ENCODE assay signal across 19 cellular contexts in the genomic region with DNA sequence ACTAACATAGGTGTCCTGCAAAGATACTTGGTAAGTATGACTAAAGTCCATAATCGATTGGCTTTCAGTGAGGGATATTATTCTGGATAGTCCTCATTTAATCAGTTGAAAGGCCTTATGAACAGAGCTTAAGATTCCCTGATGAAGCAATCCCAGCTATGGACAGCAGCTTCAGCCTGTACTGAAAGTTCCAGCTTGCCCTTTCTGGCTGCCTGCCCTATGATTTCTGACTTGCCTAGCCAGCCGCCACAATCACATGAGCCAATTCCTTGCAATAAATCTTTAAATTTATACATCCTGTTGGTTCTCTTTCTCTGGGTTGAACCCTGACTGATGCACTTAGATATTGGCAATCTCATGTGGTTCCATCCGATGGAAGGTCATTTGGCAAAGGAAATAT.
"Had no signal": no experiment of that assay in that cellular context is flagged by ENCODE, and none has a peak within 500 bp of the region (broad histone marks: within the 10 kb centered on the region; RNA-seq: fewer than 3 reads in every experiment).

No MANE protein-coding gene starts in this region.

- H3K9me3 ChIP-seq: gastroesophageal sphincter, left lung, thyroid gland had no signal

- H3K27ac ChIP-seq: gastroesophageal sphincter, left lung, thyroid gland had no signal

- H3K27me3 Mint-ChIP-seq: activated CD4-positive, alpha-beta memory T cell treated with anti-CD3 and anti-CD28 coated beads for 36 hours; progenitor cell of endocrine pancreas; T-helper 17 cell had no signal

- H3K36me3 ChIP-seq: gastroesophageal sphincter, left lung, thyroid gland had no signal

- H3K4me1 Mint-ChIP-seq: mesothelial cell of epicardium, natural killer cell, T-helper 17 cell had no signal

- H3K4me3 Mint-ChIP-seq: activated CD4-positive, alpha-beta memory T cell treated with anti-CD3 and anti-CD28 coated beads for 36 hours; activated naive CD4-positive, alpha-beta T cell treated with anti-CD3 and anti-CD28 coated beads for 36 hours; brain; mesothelial cell of epicardium; natural killer cell; T-helper 17 cell had no signal

- H3K27ac Mint-ChIP-seq: activated CD4-positive, alpha-beta memory T cell treated with anti-CD3 and anti-CD28 coated beads for 36 hours; activated naive CD4-positive, alpha-beta T cell treated with anti-CD3 and anti-CD28 coated beads for 36 hours; brain; mesothelial cell of epicardium; natural killer cell; progenitor cell of endocrine pancreas; T-helper 17 cell had no signal

- H3K4me3 ChIP-seq: gastroesophageal sphincter, left lung, thyroid gland had no signal

- H3K27me3 ChIP-seq: gastroesophageal sphincter, left lung, thyroid gland had no signal

- H3K9me3 Mint-ChIP-seq: activated naive CD4-positive, alpha-beta T cell treated with anti-CD3 and anti-CD28 coated beads for 36 hours; brain; mesothelial cell of epicardium had no signal

- H3K36me3 Mint-ChIP-seq: activated CD4-positive, alpha-beta memory T cell treated with anti-CD3 and anti-CD28 coated beads for 36 hours; brain; mesothelial cell of epicardium; natural killer cell had no signal

- DNase-seq: activated CD4-positive, alpha-beta memory T cell treated with anti-CD3 and anti-CD28 coated beads for 36 hours; activated CD4-positive, alpha-beta T cell treated with anti-CD3 and anti-CD28 coated beads for 48 hours; activated effector memory CD4-positive, alpha-beta T cell treated with Interleukin-2 at 50 U/mL for 16 hours; activated naive CD4-positive, alpha-beta T cell treated with anti-CD3 and anti-CD28 coated beads for 36 hours; activated T-cell treated with anti-CD3 and anti-CD28 coated beads, Interleukin-2, amount 50 U/mL, for 48 hours; caudate nucleus; dermis blood vessel endothelial cell; effector CD8-positive, alpha-beta T cell; head of caudate nucleus; left lung; natural killer cell; stimulated activated CD4-positive, alpha-beta T cell treated with anti-CD3 and anti-CD28 coated beads, Interleukin-4, amount 100 ng/mL, for 4 hours; stimulated activated naive CD8-positive, alpha-beta T cell treated with anti-CD3 and anti-CD28 coated beads, Interleukin-15, Interleukin-2, amounts not matched to agents 100 U/mL and 50 U/mL, for 24 hours; T-helper 17 cell; thyroid gland had no signal

- H3K4me1 ChIP-seq: gastroesophageal sphincter, left lung, thyroid gland had no signal
